In the genomic region with DNA sequence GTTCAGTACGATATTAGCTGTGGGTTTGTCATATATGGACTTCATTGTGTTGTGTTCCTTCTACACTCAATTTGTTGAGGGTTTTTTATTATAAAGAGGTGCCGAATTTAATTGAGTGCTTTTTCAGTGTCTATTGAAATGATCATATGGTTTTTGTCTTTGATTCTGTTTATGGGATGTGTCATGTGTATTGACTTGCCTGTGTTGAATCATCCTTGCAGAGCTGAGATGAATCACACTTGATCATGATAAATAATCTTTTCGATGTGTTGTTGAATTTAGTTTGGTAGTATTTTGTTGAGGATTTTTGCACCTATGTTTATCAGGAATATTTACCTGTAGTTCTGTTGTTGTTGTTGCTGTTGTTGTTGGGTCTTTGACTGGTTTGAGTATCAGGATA, we compare ENCODE assay signal across 32 cellular contexts. TPM values are rescaled to one million over a fixed set of nuclear protein-coding genes. Genes with fewer than 3 reads are reported as not detected.
A peak's percentile ranks its signal among the peaks of the same experiment; 100 is the strongest.
DNase-seq lines count a peak whose midpoint lies in the region; ATAC-seq, FAIRE-seq and TF ChIP-seq lines count a peak whose summit lies in the region.
"Had no signal": no experiment of that assay in that cellular context is flagged by ENCODE, and none has a peak within 500 bp of the region (broad histone marks: within the 10 kb centered on the region; RNA-seq: fewer than 3 reads in every experiment).

No MANE protein-coding gene starts in this region.

- no peak for TF ChIP-seq CTCF in psoas muscle (IDR thresholded peaks at IDR 0.05)

- no peak overlapping the region for H3K27ac Mint-ChIP-seq in T-helper 17 cell
- H3K27ac Mint-ChIP-seq: activated CD4-positive, alpha-beta T cell treated with anti-CD3 and anti-CD28 coated beads, Interleukin-2, amount 10 ng/mL, durations not matched to agents 7 days and 5 days; activated T-helper 1 cell treated with anti-CD3 and anti-CD28 coated beads, Interleukin-12 subunit alpha, Interleukin-12 subunit beta, Interleukin-2, Interleukin-4 antibody, amounts not matched to agents 30 ng/mL and 10 ng/mL and 1 ng/mL, durations not matched to agents 14 hours and 24 hours and 36 hours; GM23338; immature natural killer cell; nephron progenitor cell had no signal

- no peak overlapping the region for H3K4me3 Mint-ChIP-seq in T-helper 17 cell
- H3K4me3 Mint-ChIP-seq: activated CD4-positive, alpha-beta T cell treated with anti-CD3 and anti-CD28 coated beads, Interleukin-2, amount 10 ng/mL, durations not matched to agents 7 days and 5 days; activated T-helper 1 cell treated with anti-CD3 and anti-CD28 coated beads, Interleukin-12 subunit alpha, Interleukin-12 subunit beta, Interleukin-2, Interleukin-4 antibody, amounts not matched to agents 30 ng/mL and 10 ng/mL and 1 ng/mL, durations not matched to agents 14 hours and 24 hours and 36 hours; GM23338; immature natural killer cell; nephron progenitor cell had no signal

- intact Hi-C loops in psoas muscle (cut with DNase I) = no loop called here
- intact Hi-C loops in left colon (cut with DNase I, micrococcal nuclease) = no loop called here

- H3K27me3 Mint-ChIP-seq in T-helper 17 cell = peaks cover 32% of the 10 kb centered on the region

- ATAC-seq in psoas muscle (peak in 1 of 4 donors; percentile 30), left colon (no peak), T-helper 17 cell (no peak)
- ATAC-seq: GM23338; mucosa of descending colon; pancreas; right cardiac atrium; stimulated activated naive CD8-positive, alpha-beta T cell treated with anti-CD3 and anti-CD28 coated beads, Interleukin-15, Interleukin-2, amounts not matched to agents 100 U/mL and 50 U/mL, for 24 hours had no signal

- H3K4me1 Mint-ChIP-seq in T-helper 17 cell = no peaks in the 10 kb centered on the region
- H3K4me1 Mint-ChIP-seq: activated CD4-positive, alpha-beta T cell treated with anti-CD3 and anti-CD28 coated beads, Interleukin-2, amount 10 ng/mL, durations not matched to agents 7 days and 5 days; immature natural killer cell; nephron progenitor cell had no signal

- H3K4me3 ChIP-seq in psoas muscle = no peak overlapping the region
- H3K4me3 ChIP-seq: dorsolateral prefrontal cortex, GM23338, mucosa of descending colon, pancreas, vagina had no signal

- TF ChIP-seq POLR2A in GM12892 (IDR thresholded peaks at IDR 0.05; ENCODE audit: low read depth, low read length) = no peak

- peak; percentile 33 for FAIRE-seq in GM12892 (lab: Jason Lieb, UNC)
- FAIRE-seq: frontal cortex, pancreas had no signal

- H3K27me3 ChIP-seq in psoas muscle (ENCODE audit: insufficient read depth in 3 of 3, low read length in 2 of 3) = no peaks in the 10 kb centered on the region
- H3K27me3 ChIP-seq: dorsolateral prefrontal cortex, pancreas, vagina had no signal

- DNase-seq in GM12892 (ENCODE audit: insufficient read length) (no peak), M059J (ENCODE audit: low read depth) (peak; percentile 25), epithelial cell of prostate (ENCODE audit: low read depth, low spot score) (peak; percentile 26), psoas muscle (no peak), middle frontal gyrus (ENCODE audit: extremely low spot score, low spot score) (no peak), left colon (no peak), T-helper 17 cell (no peak)
- no peak for DNase-seq in NK-92 treated with Interleukin-12 subunit alpha and Interleukin-12 subunit beta, amount 100 ng/mL, for 24 hours (lab: John Stamatoyannopoulos, UW)
- DNase-seq: activated CD4-positive, alpha-beta T cell treated with anti-CD3 and anti-CD28 coated beads, Interleukin-2, amount 10 ng/mL, durations not matched to agents 7 days and 5 days; activated naive CD4-positive, alpha-beta T cell treated with anti-CD3 and anti-CD28 coated beads, Interleukin-2, amount 50 U/mL, for 16 hours; C1 segment of cervical spinal cord; Caco-2; caudate nucleus; DND-41; dorsolateral prefrontal cortex; hippocampal formation; immature natural killer cell; Karpas-422; mucosa of descending colon; NCI-H1092; NCI-H187 treated with DMSO at 0.1 percent for 48 hours; NCI-H2227 treated with DMSO at 0.1 percent for 48 hours; NCI-H69; nephron progenitor cell; pancreas; right cardiac atrium; stimulated activated naive CD8-positive, alpha-beta T cell treated with anti-CD3 and anti-CD28 coated beads, Interleukin-15, Interleukin-2, amounts not matched to agents 100 U/mL and 50 U/mL, for 24 hours; WERI-Rb-1 had no signal

- H3K4me1 ChIP-seq in psoas muscle = peaks cover 17% of the 10 kb centered on the region
- H3K4me1 ChIP-seq: Caco-2, pancreas, vagina had no signal

- H3K27ac ChIP-seq in epithelial cell of prostate = no peak overlapping the region
- peak overlapping the region; percentile 67 for H3K27ac ChIP-seq in psoas muscle
- H3K27ac ChIP-seq: dorsolateral prefrontal cortex, pancreas, vagina, WERI-Rb-1 had no signal

- no peaks in the 10 kb centered on the region for H3K9me3 ChIP-seq in psoas muscle
- H3K9me3 ChIP-seq in T-helper 17 cell (ENCODE audit: control insufficient read depth, low read length, poor library complexity, severe bottlenecking) = no peaks in the 10 kb centered on the region
- H3K9me3 ChIP-seq: mucosa of descending colon, pancreas, vagina had no signal

- H3K36me3 ChIP-seq in psoas muscle (ENCODE audit: insufficient read depth in 1 of 2, low read depth in 1 of 2) = peaks cover 6 to 82% of the 10 kb centered on the region in 2 donors
- H3K36me3 ChIP-seq: pancreas, vagina, WERI-Rb-1 had no signal

- 81 to 91% (median 88%) methylated on average over 3 of the region's 3 CpGs for WGBS in psoas muscle, 3 donors

- H3K36me3 Mint-ChIP-seq in T-helper 17 cell (ENCODE audit: low read depth) = peaks cover 2% of the 10 kb centered on the region
- H3K36me3 Mint-ChIP-seq: immature natural killer cell had no signal

RNA-seq across cellular contexts. Expression of a gene that starts 39.8 kb away (rescaled TPM):
- not detected for polyA plus RNA-seq in GM12892 (2012; ENCODE audit: missing spikeins)
- total RNA-seq in M059J (2014; rRNA removed; shearing (Covaris generic)) = 0.07 TPM in 1 of 2 replicates, not detected in the other
- total RNA-seq in psoas muscle (not detected), left colon (under 1 TPM in 1 of 2 donors, not detected in 1; 0.22 TPM), T-helper 17 cell (not detected)
- polyA plus RNA-seq in psoas muscle = under 1 TPM in 1 of 3 donors, not detected in 2; 0.17 TPM
- total RNA-seq: activated CD4-positive, alpha-beta T cell treated with anti-CD3 and anti-CD28 coated beads, Interleukin-2, amount 10 ng/mL, durations not matched to agents 7 days and 5 days; activated T-helper 1 cell treated with anti-CD3 and anti-CD28 coated beads, Interleukin-12 subunit alpha, Interleukin-12 subunit beta, Interleukin-2, Interleukin-4 antibody, amounts not matched to agents 30 ng/mL and 10 ng/mL and 1 ng/mL, durations not matched to agents 14 hours and 24 hours and 36 hours; right cardiac atrium; vagina had no signal
- polyA plus RNA-seq: immature natural killer cell had no signal

Comparison
In these comparisons a context has a peak if more than half of its experiments do, and no peak if none do; other contexts are left out.
1. DNase-seq: peak in M059J (single experiment) and epithelial cell of prostate (single experiment); none in GM12892 (single experiment), psoas muscle (0 of 2), middle frontal gyrus (single experiment), left colon (0 of 2), T-helper 17 cell (0 of 3) and NK-92 treated with Interleukin-12 subunit alpha and Interleukin-12 subunit beta, amount 100 ng/mL, for 24 hours (single experiment).